27 cellular contexts compared by ENCODE assay signal in genomic region chr5:29170609-29171008, GRCh38.
"Had no signal": no experiment of that assay in that cellular context is flagged by ENCODE, and none has a peak within 500 bp of the region (broad histone marks: within the 10 kb centered on the region; RNA-seq: fewer than 3 reads in every experiment).

No MANE protein-coding gene starts in this region.

- ATAC-seq: stimulated activated effector memory CD8-positive, alpha-beta T cell treated with anti-CD3 and anti-CD28 coated beads, Interleukin-12 subunit alpha, Interleukin-12 subunit beta, amount 100 ng/mL, for 72 hours; stimulated activated memory B cell treated with anti-CD40 and anti-IgM and Interleukin-4, amounts not matched to agents 10 μg/mL and 1 μg/mL and 100 μg/mL, for 72 hours; stimulated activated naive B cell treated with anti-CD40 and anti-IgM and Interleukin-4, amounts not matched to agents 10 μg/mL and 1 μg/mL and 100 μg/mL, for 72 hours; stimulated activated naive CD8-positive, alpha-beta T cell treated with anti-CD3 and anti-CD28 coated beads, Interleukin-15, amount 100 ng/mL, for 72 hours; stimulated activated naive CD8-positive, alpha-beta T cell treated with anti-CD3 and anti-CD28 coated beads, Interleukin-15, Interleukin-2, amounts not matched to agents 100 U/mL and 50 U/mL, for 24 hours; upper lobe of right lung had no signal

- DNase-seq: stimulated activated CD4-positive, alpha-beta T cell treated with anti-CD3 and anti-CD28 coated beads, Interleukin-2, amount 100 ng/mL, for 48 hours; stimulated activated CD4-positive, alpha-beta T cell treated with anti-CD3 and anti-CD28 coated beads, Interleukin-4, amount 100 ng/mL, for 1 hour; stimulated activated CD4-positive, alpha-beta T cell treated with anti-CD3 and anti-CD28 coated beads, Interleukin-4, amount 100 ng/mL, for 24 hours; stimulated activated CD4-positive, alpha-beta T cell treated with anti-CD3 and anti-CD28 coated beads, Interleukin-4, amount 100 ng/mL, for 4 hours; stimulated activated CD8-positive, alpha-beta memory T cell treated with anti-CD3 and anti-CD28 coated beads, Interleukin-4, amount 100 ng/mL, for 48 hours; stimulated activated naive B cell treated with anti-CD40 and anti-IgM and Interleukin-4, amounts not matched to agents 10 μg/mL and 1 μg/mL and 100 μg/mL, for 72 hours; stimulated activated naive CD4-positive, alpha-beta T cell; stimulated activated naive CD4-positive, alpha-beta T cell treated with Interleukin-2 at 50 U/mL for 16 hours; stimulated activated naive CD8-positive, alpha-beta T cell treated with anti-CD3 and anti-CD28 coated beads, Interleukin-15, amount 100 ng/mL, for 72 hours; stimulated activated naive CD8-positive, alpha-beta T cell treated with anti-CD3 and anti-CD28 coated beads, Interleukin-15, Interleukin-2, amounts not matched to agents 100 U/mL and 50 U/mL, for 24 hours; stomach; substantia nigra; testis; thyroid gland; tibial artery; transverse colon; trophoblast cell; upper lobe of left lung; upper lobe of right lung; uterus had no signal

- H3K27ac ChIP-seq: stomach, suprapubic skin, testis, thoracic aorta, thyroid gland, tibial artery, tibial nerve, transverse colon, upper lobe of left lung, upper lobe of right lung, uterus, vagina had no signal

- H3K4me1 ChIP-seq: stomach, suprapubic skin, testis, thyroid gland, tibial artery, tibial nerve, transverse colon, upper lobe of left lung, upper lobe of right lung, uterus, vagina had no signal

- H3K27me3 ChIP-seq: stomach, suprapubic skin, testis, thyroid gland, tibial artery, tibial nerve, transverse colon, upper lobe of left lung, upper lobe of right lung, uterus, vagina had no signal

- H3K36me3 ChIP-seq: stomach, suprapubic skin, thoracic aorta, thyroid gland, tibial artery, tibial nerve, transverse colon, upper lobe of left lung, upper lobe of right lung, uterus, vagina had no signal

- H3K4me3 ChIP-seq: stomach, suprapubic skin, testis, thoracic aorta, thyroid gland, tibial artery, tibial nerve, transverse colon, upper lobe of left lung, upper lobe of right lung, uterus, vagina had no signal

- H3K9me3 ChIP-seq: stomach, suprapubic skin, testis, thoracic aorta, thyroid gland, tibial artery, tibial nerve, transverse colon, upper lobe of left lung, upper lobe of right lung, uterus, vagina had no signal

- FAIRE-seq: urothelium cell line had no signal
